1 cellular context compared by ENCODE assay signal in the genomic region with DNA sequence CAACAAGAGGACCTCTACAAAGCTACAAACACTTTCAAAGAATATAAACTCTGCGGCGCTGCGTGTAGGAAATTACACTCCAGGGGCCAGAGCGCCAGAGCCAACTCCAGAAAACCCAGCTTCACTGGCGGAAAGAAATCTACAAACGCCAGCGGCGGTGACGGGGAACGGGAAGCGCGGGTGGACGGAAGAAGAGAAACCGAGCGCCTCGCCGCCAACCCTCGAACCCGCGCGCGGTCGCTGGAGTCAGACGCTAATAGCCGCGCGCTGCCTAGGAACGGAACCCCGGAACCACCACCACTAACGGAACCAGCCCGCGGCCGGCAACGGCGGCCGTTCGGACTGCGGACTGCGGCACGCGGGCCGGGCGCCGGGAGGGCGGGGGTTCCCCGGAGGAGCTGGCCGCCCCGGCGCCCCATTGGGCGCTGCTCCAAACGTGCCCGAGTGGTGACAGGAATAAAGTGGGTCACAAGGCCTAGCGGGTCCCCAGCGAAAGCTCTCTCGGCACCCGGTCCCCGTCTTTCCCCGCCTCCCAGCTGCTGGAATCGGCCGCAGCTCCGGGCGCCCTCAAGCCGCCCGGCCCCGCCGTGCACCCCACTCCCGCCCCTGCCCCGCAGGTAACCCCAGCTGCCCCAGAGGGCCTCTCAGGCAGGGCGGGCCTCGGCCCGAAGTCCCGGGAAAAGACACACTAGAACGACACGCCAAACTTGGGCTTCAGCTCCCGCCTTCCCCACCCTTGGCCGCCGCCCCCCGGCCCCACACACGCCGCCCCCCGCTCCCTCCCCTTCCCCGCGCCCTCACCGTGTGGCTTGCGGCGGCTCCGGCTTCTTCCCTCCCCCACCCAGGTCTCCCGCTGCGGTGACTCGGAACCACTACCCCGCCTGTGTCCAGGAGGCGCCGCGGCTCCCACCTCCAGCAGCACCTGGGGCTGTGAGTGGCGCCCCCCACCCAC.
TF ChIP-seq lines count a peak whose summit lies in the region.

No MANE protein-coding gene starts in this region.

TF ChIP-seq in HepG2, 621 proteins besides CTCF, POLR2A, EP300 and RAD21 (continued from another document and continues in another):
- TF ChIP-seq, protein P1, sequence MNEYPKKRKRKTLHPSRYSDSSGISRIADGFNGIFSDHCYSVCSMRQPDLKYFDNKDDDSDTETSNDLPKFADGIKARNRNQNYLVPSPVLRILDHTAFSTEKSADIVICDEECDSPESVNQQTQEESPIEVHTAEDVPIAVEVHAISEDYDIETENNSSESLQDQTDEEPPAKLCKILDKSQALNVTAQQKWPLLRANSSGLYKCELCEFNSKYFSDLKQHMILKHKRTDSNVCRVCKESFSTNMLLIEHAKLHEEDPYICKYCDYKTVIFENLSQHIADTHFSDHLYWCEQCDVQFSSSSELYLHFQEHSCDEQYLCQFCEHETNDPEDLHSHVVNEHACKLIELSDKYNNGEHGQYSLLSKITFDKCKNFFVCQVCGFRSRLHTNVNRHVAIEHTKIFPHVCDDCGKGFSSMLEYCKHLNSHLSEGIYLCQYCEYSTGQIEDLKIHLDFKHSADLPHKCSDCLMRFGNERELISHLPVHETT (CRISPR knock-in tag; conservative IDR thresholded peaks at IDR 0.05) = peak; percentile 96
- TF ChIP-seq, protein P2, sequence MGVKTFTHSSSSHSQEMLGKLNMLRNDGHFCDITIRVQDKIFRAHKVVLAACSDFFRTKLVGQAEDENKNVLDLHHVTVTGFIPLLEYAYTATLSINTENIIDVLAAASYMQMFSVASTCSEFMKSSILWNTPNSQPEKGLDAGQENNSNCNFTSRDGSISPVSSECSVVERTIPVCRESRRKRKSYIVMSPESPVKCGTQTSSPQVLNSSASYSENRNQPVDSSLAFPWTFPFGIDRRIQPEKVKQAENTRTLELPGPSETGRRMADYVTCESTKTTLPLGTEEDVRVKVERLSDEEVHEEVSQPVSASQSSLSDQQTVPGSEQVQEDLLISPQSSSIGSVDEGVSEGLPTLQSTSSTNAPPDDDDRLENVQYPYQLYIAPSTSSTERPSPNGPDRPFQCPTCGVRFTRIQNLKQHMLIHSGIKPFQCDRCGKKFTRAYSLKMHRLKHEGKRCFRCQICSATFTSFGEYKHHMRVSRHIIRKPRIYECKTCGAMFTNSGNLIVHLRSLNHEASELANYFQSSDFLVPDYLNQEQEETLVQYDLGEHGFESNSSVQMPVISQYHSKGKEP (CRISPR knock-in tag; IDR thresholded peaks at IDR 0.05) = no peak
- TF ChIP-seq, protein P3, sequence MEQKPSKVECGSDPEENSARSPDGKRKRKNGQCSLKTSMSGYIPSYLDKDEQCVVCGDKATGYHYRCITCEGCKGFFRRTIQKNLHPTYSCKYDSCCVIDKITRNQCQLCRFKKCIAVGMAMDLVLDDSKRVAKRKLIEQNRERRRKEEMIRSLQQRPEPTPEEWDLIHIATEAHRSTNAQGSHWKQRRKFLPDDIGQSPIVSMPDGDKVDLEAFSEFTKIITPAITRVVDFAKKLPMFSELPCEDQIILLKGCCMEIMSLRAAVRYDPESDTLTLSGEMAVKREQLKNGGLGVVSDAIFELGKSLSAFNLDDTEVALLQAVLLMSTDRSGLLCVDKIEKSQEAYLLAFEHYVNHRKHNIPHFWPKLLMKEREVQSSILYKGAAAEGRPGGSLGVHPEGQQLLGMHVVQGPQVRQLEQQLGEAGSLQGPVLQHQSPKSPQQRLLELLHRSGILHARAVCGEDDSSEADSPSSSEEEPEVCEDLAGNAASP (CRISPR knock-in tag; IDR thresholded peaks at IDR 0.05; ENCODE audit: borderline replicate concordance) = no peak
- TF ChIP-seq CC2D1A (CRISPR knock-in tag; IDR thresholded peaks at IDR 0.05) = no peak
- TF ChIP-seq, protein P4, sequence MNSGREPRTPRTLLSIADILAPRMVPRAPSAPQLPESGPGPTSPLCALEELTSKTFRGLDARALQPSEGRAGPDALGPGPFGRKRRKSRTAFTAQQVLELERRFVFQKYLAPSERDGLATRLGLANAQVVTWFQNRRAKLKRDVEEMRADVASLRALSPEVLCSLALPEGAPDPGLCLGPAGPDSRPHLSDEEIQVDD (CRISPR knock-in tag; IDR thresholded peaks at IDR 0.05; ENCODE audit: borderline replicate concordance) = 0 out of 2 replicates have a peak, but pooled peaks have one; percentile 56
- TF ChIP-seq NFE2L2 (IDR thresholded peaks at IDR 0.05; ENCODE audit: low read length) = no peak
- no peak for TF ChIP-seq MLLT10 (CRISPR knock-in tag; IDR thresholded peaks at IDR 0.05)
- no peak for TF ChIP-seq ZNF552 (CRISPR knock-in tag; IDR thresholded peaks at IDR 0.05; ENCODE audit: borderline replicate concordance)
- TF ChIP-seq ZNF746 (CRISPR knock-in tag; IDR thresholded peaks at IDR 0.05) = no peak
- TF ChIP-seq, protein P5, sequence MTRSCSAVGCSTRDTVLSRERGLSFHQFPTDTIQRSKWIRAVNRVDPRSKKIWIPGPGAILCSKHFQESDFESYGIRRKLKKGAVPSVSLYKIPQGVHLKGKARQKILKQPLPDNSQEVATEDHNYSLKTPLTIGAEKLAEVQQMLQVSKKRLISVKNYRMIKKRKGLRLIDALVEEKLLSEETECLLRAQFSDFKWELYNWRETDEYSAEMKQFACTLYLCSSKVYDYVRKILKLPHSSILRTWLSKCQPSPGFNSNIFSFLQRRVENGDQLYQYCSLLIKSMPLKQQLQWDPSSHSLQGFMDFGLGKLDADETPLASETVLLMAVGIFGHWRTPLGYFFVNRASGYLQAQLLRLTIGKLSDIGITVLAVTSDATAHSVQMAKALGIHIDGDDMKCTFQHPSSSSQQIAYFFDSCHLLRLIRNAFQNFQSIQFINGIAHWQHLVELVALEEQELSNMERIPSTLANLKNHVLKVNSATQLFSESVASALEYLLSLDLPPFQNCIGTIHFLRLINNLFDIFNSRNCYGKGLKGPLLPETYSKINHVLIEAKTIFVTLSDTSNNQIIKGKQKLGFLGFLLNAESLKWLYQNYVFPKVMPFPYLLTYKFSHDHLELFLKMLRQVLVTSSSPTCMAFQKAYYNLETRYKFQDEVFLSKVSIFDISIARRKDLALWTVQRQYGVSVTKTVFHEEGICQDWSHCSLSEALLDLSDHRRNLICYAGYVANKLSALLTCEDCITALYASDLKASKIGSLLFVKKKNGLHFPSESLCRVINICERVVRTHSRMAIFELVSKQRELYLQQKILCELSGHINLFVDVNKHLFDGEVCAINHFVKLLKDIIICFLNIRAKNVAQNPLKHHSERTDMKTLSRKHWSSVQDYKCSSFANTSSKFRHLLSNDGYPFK (CRISPR knock-in tag; IDR thresholded peaks at IDR 0.05; ENCODE audit: borderline replicate concordance) = no peak
- TF ChIP-seq ZNF83 (CRISPR knock-in tag; IDR thresholded peaks at IDR 0.05; ENCODE audit: borderline replicate concordance) = 0 out of 2 replicates have a peak, but pooled peaks have one; percentile 45
- TF ChIP-seq POLR2AphosphoS5 (IDR thresholded peaks at IDR 0.05; ENCODE audit: low read depth, low read length) = peak; percentile 53; the same call in 1 of the 2 replicates
- no peak for TF ChIP-seq XBP1 (CRISPR knock-in tag; IDR thresholded peaks at IDR 0.05)
- TF ChIP-seq ZNF564 (CRISPR knock-in tag; IDR thresholded peaks at IDR 0.05) = peak; percentile 77; the same call in 1 of the 2 replicates
- TF ChIP-seq ZMYM4 (CRISPR knock-in tag; IDR thresholded peaks at IDR 0.05) = peak; percentile 88
- no peak; the same call in 1 of the 2 replicates for TF ChIP-seq ZFP90 (CRISPR knock-in tag; IDR thresholded peaks at IDR 0.05; ENCODE audit: borderline replicate concordance)
- 0 out of 2 replicates have a peak, but pooled peaks have one; percentile 51 for TF ChIP-seq ZNF44 (CRISPR knock-in tag; IDR thresholded peaks at IDR 0.05)
- TF ChIP-seq ZNF703 (CRISPR knock-in tag; IDR thresholded peaks at IDR 0.05; ENCODE audit: borderline replicate concordance) = 0 out of 2 replicates have a peak, but pooled peaks have one; percentile 15
- peak; percentile 74 for TF ChIP-seq XRCC5 (optimal IDR thresholded peaks at IDR 0.05; ENCODE audit: low read length)
- peak; percentile 85 for TF ChIP-seq TBX2 (CRISPR knock-in tag; IDR thresholded peaks at IDR 0.05; ENCODE audit: borderline replicate concordance)
- TF ChIP-seq SRF (IDR thresholded peaks at IDR 0.05; ENCODE audit: low read depth, low read length) = no peak
- TF ChIP-seq DMAP1 (CRISPR knock-in tag; IDR thresholded peaks at IDR 0.05) = peak; percentile 81
- TF ChIP-seq CBX1 (IDR thresholded peaks at IDR 0.05; ENCODE audit: low read depth) = no peak
- TF ChIP-seq NCOA5 (CRISPR knock-in tag; IDR thresholded peaks at IDR 0.05) = no peak
- peak; percentile 58; the same call in 1 of the 2 replicates for TF ChIP-seq ZNF329 (CRISPR knock-in tag; IDR thresholded peaks at IDR 0.05; ENCODE audit: low read depth)
- TF ChIP-seq ZNF33A (CRISPR knock-in tag; IDR thresholded peaks at IDR 0.05; ENCODE audit: borderline replicate concordance) = no peak
- no peak for TF ChIP-seq CBX2 (IDR thresholded peaks at IDR 0.05; ENCODE audit: low read depth, low read length)
- no peak for TF ChIP-seq CBX2 (CRISPR knock-in tag; IDR thresholded peaks at IDR 0.05; ENCODE audit: low read depth)
- TF ChIP-seq ZFAT (CRISPR knock-in tag; conservative IDR thresholded peaks at IDR 0.05) = no peak
- peak; percentile 47; the same call in 1 of the 2 replicates for TF ChIP-seq ZNF121 (CRISPR knock-in tag; IDR thresholded peaks at IDR 0.05)
- TF ChIP-seq ZNF256 (CRISPR knock-in tag; conservative IDR thresholded peaks at IDR 0.05) = no peak
- no peak for TF ChIP-seq ZC3H13 (CRISPR knock-in tag; IDR thresholded peaks at IDR 0.05)
- 0 out of 2 replicates have a peak, but pooled peaks have one; percentile 24 for TF ChIP-seq ZNF30 (CRISPR knock-in tag; IDR thresholded peaks at IDR 0.05)
- no peak for TF ChIP-seq SMC3 (IDR thresholded peaks at IDR 0.05; ENCODE audit: low read length)
- 0 out of 2 replicates have a peak, but pooled peaks have one; percentile 42 for TF ChIP-seq ZNF878 (CRISPR knock-in tag; IDR thresholded peaks at IDR 0.05)
- TF ChIP-seq, protein P6, sequence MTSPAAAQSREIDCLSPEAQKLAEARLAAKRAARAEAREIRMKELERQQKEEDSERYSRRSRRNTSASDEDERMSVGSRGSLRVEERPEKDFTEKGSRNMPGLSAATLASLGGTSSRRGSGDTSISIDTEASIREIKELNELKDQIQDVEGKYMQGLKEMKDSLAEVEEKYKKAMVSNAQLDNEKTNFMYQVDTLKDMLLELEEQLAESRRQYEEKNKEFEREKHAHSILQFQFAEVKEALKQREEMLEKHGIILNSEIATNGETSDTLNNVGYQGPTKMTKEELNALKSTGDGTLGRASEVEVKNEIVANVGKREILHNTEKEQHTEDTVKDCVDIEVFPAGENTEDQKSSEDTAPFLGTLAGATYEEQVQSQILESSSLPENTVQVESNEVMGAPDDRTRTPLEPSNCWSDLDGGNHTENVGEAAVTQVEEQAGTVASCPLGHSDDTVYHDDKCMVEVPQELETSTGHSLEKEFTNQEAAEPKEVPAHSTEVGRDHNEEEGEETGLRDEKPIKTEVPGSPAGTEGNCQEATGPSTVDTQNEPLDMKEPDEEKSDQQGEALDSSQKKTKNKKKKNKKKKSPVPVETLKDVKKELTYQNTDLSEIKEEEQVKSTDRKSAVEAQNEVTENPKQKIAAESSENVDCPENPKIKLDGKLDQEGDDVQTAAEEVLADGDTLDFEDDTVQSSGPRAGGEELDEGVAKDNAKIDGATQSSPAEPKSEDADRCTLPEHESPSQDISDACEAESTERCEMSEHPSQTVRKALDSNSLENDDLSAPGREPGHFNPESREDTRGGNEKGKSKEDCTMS (CRISPR knock-in tag; conservative IDR thresholded peaks at IDR 0.05) = no peak
- TF ChIP-seq ZKSCAN5 (CRISPR knock-in tag; IDR thresholded peaks at IDR 0.05) = no peak
- peak; percentile 64 for TF ChIP-seq TAF1 (CRISPR knock-in tag; IDR thresholded peaks at IDR 0.05)
- TF ChIP-seq SNRNP70 (IDR thresholded peaks at IDR 0.05; ENCODE audit: low read depth, low read length) = no peak
- 0 out of 2 replicates have a peak, but pooled peaks have one; percentile 34 for TF ChIP-seq ZNF205 (CRISPR knock-in tag; IDR thresholded peaks at IDR 0.05)
- no peak for TF ChIP-seq HNF4A (CRISPR knock-in tag; IDR thresholded peaks at IDR 0.05)
- no peak for TF ChIP-seq MED8 (CRISPR knock-in tag; IDR thresholded peaks at IDR 0.05; ENCODE audit: insufficient replicate concordance)
- TF ChIP-seq CHD2 (IDR thresholded peaks at IDR 0.05; ENCODE audit: low read depth, low read length) = no peak
- no peak for TF ChIP-seq RELA (CRISPR knock-in tag; IDR thresholded peaks at IDR 0.05)
- no peak for TF ChIP-seq ZNF496 (CRISPR knock-in tag; IDR thresholded peaks at IDR 0.05; ENCODE audit: insufficient replicate concordance)
- TF ChIP-seq PHF20 (CRISPR knock-in tag; IDR thresholded peaks at IDR 0.05) = peak; percentile 71
- TF ChIP-seq SIN3B (IDR thresholded peaks at IDR 0.05; ENCODE audit: low read length) = 0 out of 2 replicates have a peak, but pooled peaks have one; percentile 39
- TF ChIP-seq TCF7L2 (IDR thresholded peaks at IDR 0.05; ENCODE audit: low read depth, low read length) = no peak
- TF ChIP-seq ZNF749 (CRISPR knock-in tag; IDR thresholded peaks at IDR 0.05; ENCODE audit: borderline replicate concordance) = 0 out of 2 replicates have a peak, but pooled peaks have one; percentile 52
- 0 out of 2 replicates have a peak, but pooled peaks have one; percentile 29 for TF ChIP-seq DR1 (CRISPR knock-in tag; IDR thresholded peaks at IDR 0.05)
- TF ChIP-seq HCFC1 (IDR thresholded peaks at IDR 0.05; ENCODE audit: low read depth, low read length) = peak; percentile 40; the same call in 1 of the 2 replicates
- TF ChIP-seq, protein P7, sequence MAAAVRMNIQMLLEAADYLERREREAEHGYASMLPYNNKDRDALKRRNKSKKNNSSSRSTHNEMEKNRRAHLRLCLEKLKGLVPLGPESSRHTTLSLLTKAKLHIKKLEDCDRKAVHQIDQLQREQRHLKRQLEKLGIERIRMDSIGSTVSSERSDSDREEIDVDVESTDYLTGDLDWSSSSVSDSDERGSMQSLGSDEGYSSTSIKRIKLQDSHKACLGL (CRISPR knock-in tag; IDR thresholded peaks at IDR 0.05) = peak; percentile 54; the same call in 1 of the 2 replicates
- no peak for TF ChIP-seq ZSCAN12 (CRISPR knock-in tag; IDR thresholded peaks at IDR 0.05)
- TF ChIP-seq RFX1 (IDR thresholded peaks at IDR 0.05) = no peak
- TF ChIP-seq RCOR2 (CRISPR knock-in tag; IDR thresholded peaks at IDR 0.05) = no peak
- TF ChIP-seq ETV5 (CRISPR knock-in tag; IDR thresholded peaks at IDR 0.05; ENCODE audit: borderline replicate concordance) = peak; percentile 48
- peak; percentile 60 for TF ChIP-seq CCDC6 (CRISPR knock-in tag; IDR thresholded peaks at IDR 0.05)
- no peak for TF ChIP-seq NR2F2 (IDR thresholded peaks at IDR 0.05; ENCODE audit: borderline replicate concordance, low read depth)
- TF ChIP-seq, protein P8, sequence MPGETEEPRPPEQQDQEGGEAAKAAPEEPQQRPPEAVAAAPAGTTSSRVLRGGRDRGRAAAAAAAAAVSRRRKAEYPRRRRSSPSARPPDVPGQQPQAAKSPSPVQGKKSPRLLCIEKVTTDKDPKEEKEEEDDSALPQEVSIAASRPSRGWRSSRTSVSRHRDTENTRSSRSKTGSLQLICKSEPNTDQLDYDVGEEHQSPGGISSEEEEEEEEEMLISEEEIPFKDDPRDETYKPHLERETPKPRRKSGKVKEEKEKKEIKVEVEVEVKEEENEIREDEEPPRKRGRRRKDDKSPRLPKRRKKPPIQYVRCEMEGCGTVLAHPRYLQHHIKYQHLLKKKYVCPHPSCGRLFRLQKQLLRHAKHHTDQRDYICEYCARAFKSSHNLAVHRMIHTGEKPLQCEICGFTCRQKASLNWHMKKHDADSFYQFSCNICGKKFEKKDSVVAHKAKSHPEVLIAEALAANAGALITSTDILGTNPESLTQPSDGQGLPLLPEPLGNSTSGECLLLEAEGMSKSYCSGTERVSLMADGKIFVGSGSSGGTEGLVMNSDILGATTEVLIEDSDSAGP (CRISPR knock-in tag; IDR thresholded peaks at IDR 0.05; ENCODE audit: borderline replicate concordance) = peak; percentile 67
- no peak for TF ChIP-seq ZNF260 (CRISPR knock-in tag; IDR thresholded peaks at IDR 0.05; ENCODE audit: borderline replicate concordance, low read depth)
- TF ChIP-seq ZEB1 (IDR thresholded peaks at IDR 0.05; ENCODE audit: insufficient replicate concordance, low read depth) = no peak
